1 cellular context compared by ENCODE assay signal in the genomic region with DNA sequence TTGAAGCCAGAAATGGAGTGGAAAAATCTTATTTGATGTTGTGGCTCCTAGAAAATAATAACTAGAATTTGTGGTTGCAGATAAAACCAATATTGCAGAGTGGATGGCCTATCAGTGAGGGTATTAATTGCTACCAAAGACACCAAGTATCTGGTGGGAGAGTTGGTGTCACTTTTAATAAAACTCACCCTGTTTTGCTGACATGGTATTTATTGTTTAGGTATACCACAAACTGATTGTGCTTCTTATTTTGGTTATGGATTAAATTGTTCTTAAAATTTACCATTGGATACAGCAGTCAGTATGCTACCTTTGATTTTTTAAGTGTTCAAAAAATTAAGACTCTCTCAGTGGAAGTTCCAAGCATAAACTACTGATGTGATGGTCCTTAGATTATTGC.
TF ChIP-seq lines count a peak whose summit lies in the region.

No MANE protein-coding gene starts in this region.

TF ChIP-seq in IMR-90, 13 proteins besides CTCF, POLR2A, EP300 and RAD21 (continued from another document):
- TF ChIP-seq, protein P1, sequence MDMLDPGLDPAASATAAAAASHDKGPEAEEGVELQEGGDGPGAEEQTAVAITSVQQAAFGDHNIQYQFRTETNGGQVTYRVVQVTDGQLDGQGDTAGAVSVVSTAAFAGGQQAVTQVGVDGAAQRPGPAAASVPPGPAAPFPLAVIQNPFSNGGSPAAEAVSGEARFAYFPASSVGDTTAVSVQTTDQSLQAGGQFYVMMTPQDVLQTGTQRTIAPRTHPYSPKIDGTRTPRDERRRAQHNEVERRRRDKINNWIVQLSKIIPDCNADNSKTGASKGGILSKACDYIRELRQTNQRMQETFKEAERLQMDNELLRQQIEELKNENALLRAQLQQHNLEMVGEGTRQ (IDR thresholded peaks at IDR 0.05; ENCODE audit: low read depth, low read length): no peak
